In genomic region chrX:41127476-41128192, GRCh38 we compare ENCODE assay signal across 1 cellular context.
A peak's percentile ranks its signal among the peaks of the same experiment; 100 is the strongest.
TF ChIP-seq lines count a peak whose summit lies in the region.

No MANE protein-coding gene starts in this region.

TF ChIP-seq in GM12878, 131 proteins besides CTCF, POLR2A, EP300 and RAD21:
- peak; percentile 68 for TF ChIP-seq NR2F1 (conservative IDR thresholded peaks at IDR 0.05)
- no peak for TF ChIP-seq ZSCAN29 (IDR thresholded peaks at IDR 0.05)
- TF ChIP-seq ZNF384 (IDR thresholded peaks at IDR 0.05; ENCODE audit: borderline replicate concordance, low read depth, low read length) = no peak
- TF ChIP-seq ZBED1 (IDR thresholded peaks at IDR 0.05; ENCODE audit: borderline replicate concordance) = no peak
- TF ChIP-seq ZNF207 (IDR thresholded peaks at IDR 0.05; ENCODE audit: borderline replicate concordance) = no peak
- TF ChIP-seq ZBTB40 (IDR thresholded peaks at IDR 0.05; ENCODE audit: borderline replicate concordance) = no peak
- no peak for TF ChIP-seq IRF3 (IDR thresholded peaks at IDR 0.05)
- no peak for TF ChIP-seq FOS (IDR thresholded peaks at IDR 0.05; ENCODE audit: borderline replicate concordance, extremely low read depth, insufficient read length)
- no peak for TF ChIP-seq PKNOX1 (IDR thresholded peaks at IDR 0.05)
- TF ChIP-seq ZBTB33 (IDR thresholded peaks at IDR 0.05) = no peak
- TF ChIP-seq CHD1 (IDR thresholded peaks at IDR 0.05; ENCODE audit: low read depth, low read length) = no peak
- 0 out of 2 replicates have a peak, but pooled peaks have one; percentile 24 for TF ChIP-seq MTA2 (IDR thresholded peaks at IDR 0.05; ENCODE audit: low read depth)
